In the genomic region with DNA sequence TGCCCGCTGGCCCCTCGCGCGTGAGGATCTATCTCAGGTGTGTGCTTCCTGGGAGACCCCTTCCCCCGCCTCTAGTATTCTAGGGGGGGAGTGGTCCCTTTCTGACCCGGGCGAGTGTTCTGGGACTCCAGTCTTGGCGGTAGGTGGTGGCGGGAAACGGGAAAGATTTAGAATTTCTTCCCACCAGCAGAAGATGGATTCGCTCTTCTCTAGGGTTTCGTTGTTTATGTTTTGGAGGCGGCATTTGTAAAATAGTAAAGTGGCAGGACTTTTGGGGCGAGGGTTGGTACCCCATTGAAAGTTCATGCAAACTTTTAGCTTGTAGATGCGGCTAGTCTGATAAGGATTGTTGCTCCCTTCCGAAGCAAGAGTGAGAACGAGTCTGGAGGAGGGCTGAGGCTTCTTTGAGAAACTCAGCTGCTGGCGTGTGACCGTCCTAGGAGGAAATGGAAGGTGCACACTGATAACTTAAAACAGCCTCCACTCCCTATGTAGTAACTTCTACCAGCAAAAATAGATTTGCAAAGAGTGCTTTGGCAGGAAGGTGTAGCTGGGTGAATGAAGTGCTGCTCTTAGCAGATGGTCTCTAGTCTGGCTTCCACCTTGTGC, we compare ENCODE assay signal across 8 cellular contexts. TPM values are rescaled to one million over a fixed set of nuclear protein-coding genes. Genes with fewer than 3 reads are reported as not detected.
DNase-seq lines count a peak whose midpoint lies in the region; ATAC-seq and TF ChIP-seq lines count a peak whose summit lies in the region.

No MANE protein-coding gene starts in this region.

- POLR2A ChIA-PET in CD4-positive, alpha-beta T cell (lab: Charles Lee): interaction anchor here (0.9 to 4.6 kb wide), 4 partner anchors 36 to 102 kb away, joined by 5 to 50 read pairs (median 24); a partner anchor contains a TSS

- peak in 8 of 10 experiments; percentile 3 to 35 (median 7) for DNase-seq in CD4-positive, alpha-beta T cell
- DNase-seq in lower lobe of right lung (no peak), testis (peak; percentile 48), GOT3 (lab: John Stamatoyannopoulos, UW) (no peak)

- TF ChIP-seq POLR2A in testis (IDR thresholded peaks at IDR 0.05): no peak

- no peaks in the 10 kb centered on the region for H3K9me2 ChIP-seq in SU-DHL-6 (replicated peaks; ENCODE audit: insufficient read depth, low read length)

- no peaks in the 10 kb centered on the region for H3K9me3 ChIP-seq in CD4-positive, alpha-beta T cell (ENCODE audit: control insufficient read depth, low read length)
- H3K9me3 ChIP-seq in SU-DHL-6 (ENCODE audit: insufficient read depth, low read length) (no peaks in the 10 kb centered on the region), lower lobe of right lung (no peaks in the 10 kb centered on the region), testis (no peaks in the 10 kb centered on the region)

- H2AFZ ChIP-seq in SU-DHL-6 (ENCODE audit: low read depth, low read length, severe bottlenecking): peak overlapping the region; percentile 86

- H3K27me3 Mint-ChIP-seq in CD4-positive, alpha-beta T cell: no peaks in the 10 kb centered on the region

- no peaks in the 10 kb centered on the region for H3K9me3 Mint-ChIP-seq in CD4-positive, alpha-beta T cell

- H3K27ac ChIP-seq in CD4-positive, alpha-beta T cell (ENCODE audit: low read depth, low read length): peak overlapping the region; percentile 33
- H3K27ac ChIP-seq in SU-DHL-6 (ENCODE audit: low read depth, low read length) (no peak overlapping the region), cingulate gyrus (ENCODE audit: low read depth, low read length) (peak overlapping the region; percentile 94), lower lobe of right lung (peak overlapping the region; percentile 100), testis (peak overlapping the region; percentile 97)

- H3K4me1 ChIP-seq in lower lobe of right lung (peaks cover 33% of the 10 kb centered on the region), testis (peaks cover 15% of the 10 kb centered on the region)

- peaks cover 6% of the 10 kb centered on the region for H3K36me3 Mint-ChIP-seq in CD4-positive, alpha-beta T cell (ENCODE audit: low read depth)

- intact Hi-C loops in CD4-positive, alpha-beta T cell (cut with DNase I, micrococcal nuclease): loop anchor here (1.0 to 5.0 kb wide), 3 partner anchors 36 to 104 kb away; a partner anchor contains a TSS
- intact Hi-C loops in lower lobe of right lung (cut with DNase I): no loop called here
- intact Hi-C loops in testis (cut with DNase I; ENCODE audit: low total_unique reads): no loop called here

- H3K4me3 Mint-ChIP-seq in CD4-positive, alpha-beta T cell: peak overlapping the region; percentile 96

- 0 to 1% methylated on average over 14 to 19 of the region's 19 CpGs for WGBS in testis, 2 donors

- H4K20me1 ChIP-seq in SU-DHL-6 (ENCODE audit: low read depth, low read length): no peaks in the 10 kb centered on the region

- H3K4me1 Mint-ChIP-seq in CD4-positive, alpha-beta T cell (ENCODE audit: low read depth): peaks cover 33% of the 10 kb centered on the region

- H3K79me2 ChIP-seq in SU-DHL-6 (ENCODE audit: insufficient read depth, low read length): no peaks in the 10 kb centered on the region

- peak overlapping the region; percentile 95 for H3K27ac Mint-ChIP-seq in CD4-positive, alpha-beta T cell

- CTCF ChIA-PET in CD4-positive, alpha-beta T cell (lab: Charles Lee): interaction anchor here (0.9 to 1.3 kb wide), 2 partner anchors 102 to 107 kb away, joined by 3 to 7 read pairs; no protein-coding TSS in a partner anchor

- H3K4me3 ChIP-seq in SU-DHL-6 (ENCODE audit: insufficient read depth, low read length, poor library complexity, severe bottlenecking) (peak overlapping the region; percentile 46), lower lobe of right lung (peak overlapping the region; percentile 75), testis (peak overlapping the region; percentile 65 to 78)

- H3F3A ChIP-seq in SU-DHL-6 (ENCODE audit: insufficient read depth): no peaks in the 10 kb centered on the region

- peak; percentile 47 for ATAC-seq in CD4-positive, alpha-beta T cell (ENCODE audit: poor library complexity)
- ATAC-seq in GM19324 (IDR thresholded peaks at IDR 0.05; ENCODE audit: low FRiP score, unreplicated experiment) (peak; percentile 70), HG03280 (IDR thresholded peaks at IDR 0.05; ENCODE audit: unreplicated experiment) (peak; percentile 42), lower lobe of right lung (peak; percentile 12 to 27)

- no peak for TF ChIP-seq CTCF in CD4-positive, alpha-beta T cell (IDR thresholded peaks at IDR 0.05)
- no peak for TF ChIP-seq CTCF in SU-DHL-6 (IDR thresholded peaks at IDR 0.05; ENCODE audit: insufficient read depth, low read length, poor library complexity, severe bottlenecking)
- TF ChIP-seq CTCF in lower lobe of right lung (IDR thresholded peaks at IDR 0.05): no peak
- no peak for TF ChIP-seq CTCF in testis (IDR thresholded peaks at IDR 0.05)

- H3K9ac ChIP-seq in SU-DHL-6 (ENCODE audit: low read length): peak overlapping the region; percentile 62

- H3K4me2 ChIP-seq in SU-DHL-6 (ENCODE audit: low read depth, low read length, poor library complexity, severe bottlenecking): peak overlapping the region; percentile 56

- no peaks in the 10 kb centered on the region for H3K27me3 ChIP-seq in CD4-positive, alpha-beta T cell (ENCODE audit: control insufficient read depth, insufficient read depth, low read length)
- H3K27me3 ChIP-seq in SU-DHL-6 (ENCODE audit: low read length) (no peaks in the 10 kb centered on the region), lower lobe of right lung (ENCODE audit: low read depth) (no peaks in the 10 kb centered on the region), testis (no peaks in the 10 kb centered on the region)

- H3K36me3 ChIP-seq in SU-DHL-6 (ENCODE audit: low read length) (no peaks in the 10 kb centered on the region), lower lobe of right lung (no peaks in the 10 kb centered on the region), testis (ENCODE audit: low read depth, missing control alignments) (no peaks in the 10 kb centered on the region)

RNA-seq across cellular contexts. Expression of a gene that starts 0.4 kb away (rescaled TPM):
- total RNA-seq in CD4-positive, alpha-beta T cell: 1 to 10 TPM; 6.2 to 6.7 TPM
- total RNA-seq in lower lobe of right lung (50.4 TPM), testis (10 to 100 TPM; 24.2 to 33.4 TPM)
- 25.8 TPM for polyA plus RNA-seq in testis (ENCODE audit: insufficient read depth, low read depth, low replicate concordance)

Comparison
In these comparisons a context has a peak if more than half of its experiments do, and no peak if none do; other contexts are left out.
1. ATAC-seq: peak in every context shown above with its lines; median percentile 70 in GM19324; 47 in CD4-positive, alpha-beta T cell; 42 in HG03280; 20 in lower lobe of right lung.
2. DNase-seq: peak in CD4-positive, alpha-beta T cell (8 of 10) and testis (single experiment); none in lower lobe of right lung (single experiment) and GOT3 (single experiment).
3. intact Hi-C loops: an anchor here in CD4-positive, alpha-beta T cell (1.0 to 5.0 kb wide); none called in lower lobe of right lung and testis.
4. Peak in every context shown above with its lines, with median percentiles within 50 percentile points of each other: H3K4me3 ChIP-seq.